Comparison of ENCODE assay signal across 1 cellular context in the genomic region with DNA sequence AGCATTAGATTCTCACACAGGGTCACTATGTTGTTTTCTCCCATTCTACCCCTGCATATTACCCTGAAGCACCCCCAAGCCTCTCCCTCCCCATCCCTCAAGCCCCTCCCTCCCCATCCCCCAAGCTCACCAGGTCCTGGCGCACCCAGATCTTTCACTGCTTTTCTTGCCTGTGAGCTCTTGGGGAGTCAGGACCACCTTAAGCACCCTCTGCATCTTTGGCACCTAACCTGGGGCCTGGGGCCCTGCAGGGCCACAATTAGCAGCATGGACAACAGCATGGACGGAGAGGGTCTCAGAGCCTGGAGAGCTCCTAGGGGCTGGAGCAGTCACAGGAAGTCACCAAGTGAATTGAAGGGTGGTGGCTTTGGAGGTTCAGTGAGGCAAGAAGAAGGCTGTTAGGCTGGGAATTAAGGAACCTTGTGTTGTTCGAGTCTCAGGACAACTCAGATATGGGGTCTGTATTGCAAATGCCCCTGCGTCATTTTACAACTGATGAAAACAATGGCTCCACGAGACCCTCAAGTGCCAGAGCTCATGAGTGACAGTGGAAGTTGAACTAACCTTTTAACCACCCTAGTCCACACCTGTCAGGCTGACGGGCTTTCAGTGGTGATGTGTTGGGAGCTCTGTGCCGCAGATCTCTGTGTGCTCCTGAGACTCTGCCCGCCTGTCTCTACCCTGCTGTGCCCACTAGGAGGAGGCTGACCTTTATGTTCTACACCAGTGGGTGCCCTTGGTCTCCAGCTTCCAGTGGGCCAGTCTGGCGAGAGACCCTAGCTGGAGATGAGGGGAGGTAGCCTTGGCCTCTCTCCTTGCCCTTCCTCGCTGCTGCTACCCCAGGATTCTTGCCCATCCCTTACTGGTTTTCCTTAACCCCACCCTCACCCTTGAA.
TF ChIP-seq lines count a peak whose summit lies in the region.

No MANE protein-coding gene starts in this region.

TF ChIP-seq in A549, 52 proteins besides CTCF, POLR2A, EP300 and RAD21 (continued from another document):
- TF ChIP-seq FOSL2 (IDR thresholded peaks at IDR 0.05) (no peak), FOSL2 (CRISPR knock-in tag; IDR thresholded peaks at IDR 0.05) (no peak), MAFK (IDR thresholded peaks at IDR 0.05; ENCODE audit: partially characterized antibody) (no peak), CHD4 (IDR thresholded peaks at IDR 0.05; ENCODE audit: borderline replicate concordance) (no peak), NR3C1 (IDR thresholded peaks at IDR 0.05) (no peak), HOXA7 (CRISPR knock-in tag; IDR thresholded peaks at IDR 0.05) (no peak)
- TF ChIP-seq, protein P1, sequence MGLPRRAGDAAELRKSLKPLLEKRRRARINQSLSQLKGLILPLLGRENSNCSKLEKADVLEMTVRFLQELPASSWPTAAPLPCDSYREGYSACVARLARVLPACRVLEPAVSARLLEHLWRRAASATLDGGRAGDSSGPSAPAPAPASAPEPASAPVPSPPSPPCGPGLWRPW (IDR thresholded peaks at IDR 0.05), result no peak
